Comparison of ENCODE assay signal across 14 cellular contexts in genomic region chr16:1870365-1871082, GRCh38. TPM values are rescaled to one million over a fixed set of nuclear protein-coding genes. Genes with fewer than 3 reads are reported as not detected.
DNase-seq lines count a peak whose midpoint lies in the region; ATAC-seq, FAIRE-seq and TF ChIP-seq lines count a peak whose summit lies in the region.
"Had no signal": no experiment of that assay in that cellular context is flagged by ENCODE, and none has a peak within 500 bp of the region (broad histone marks: within the 10 kb centered on the region; RNA-seq: fewer than 3 reads in every experiment).

No MANE protein-coding gene starts in this region.

- TF ChIP-seq POLR2A in GM12892 (IDR thresholded peaks at IDR 0.05; ENCODE audit: low read depth, low read length), result no peak

- TF ChIP-seq CTCF in foreskin keratinocyte (conservative IDR thresholded peaks at IDR 0.05) (no peak), D721Med (IDR thresholded peaks at IDR 0.05; ENCODE audit: insufficient read depth, missing control alignments) (no peak)

- ATAC-seq in SK-N-SH treated with all-trans-retinoic acid at 6 μM for 48 hours, result peak; percentile 54
- ATAC-seq in foreskin keratinocyte, result peak; percentile 51

- H3K4me1 ChIP-seq in foreskin keratinocyte, result no peaks in the 10 kb centered on the region
- H3K4me1 ChIP-seq: adrenal gland had no signal

- FAIRE-seq in D721Med (lab: Jason Lieb, UNC), result no peak
- FAIRE-seq in GM12892 (lab: Jason Lieb, UNC), result no peak
- FAIRE-seq: A204.1 had no signal

- H3K27me3 ChIP-seq in foreskin keratinocyte, result peaks cover 18% of the 10 kb centered on the region

- H3K27ac ChIP-seq in foreskin keratinocyte, result no peak overlapping the region
- H3K27ac ChIP-seq: adrenal gland had no signal

- peak; percentile 26 for DNase-seq in NCI-H510A treated with DMSO at 0.1 percent for 48 hours (lab: John Stamatoyannopoulos, UW)
- no peak for DNase-seq in NCI-H510A (lab: John Stamatoyannopoulos, UW)
- DNase-seq in foreskin keratinocyte, result peak; percentile 74 to 77
- DNase-seq in D721Med (ENCODE audit: insufficient read length, low spot score), result no peak
- no peak for DNase-seq in cerebellar nuclear complex (lab: John Stamatoyannopoulos, UW)
- DNase-seq in activated CD4-positive, alpha-beta T cell treated with anti-CD3 and anti-CD28 coated beads, Interleukin-2, amount 50 U/mL, for 4 hours, result no peak
- no peak for DNase-seq in GM12892 (ENCODE audit: insufficient read length)
- DNase-seq: activated CD4-positive, alpha-beta T cell treated with anti-CD3 and anti-CD28 coated beads, Interleukin-2, amount 50 U/mL, for 1 hour; foreskin melanocyte; MV-4-11 had no signal

TF ChIP-seq in SK-N-SH treated with all-trans-retinoic acid at 6 μM for 48 hours, 23 proteins besides CTCF, POLR2A, EP300 and RAD21:
- TF ChIP-seq SNAI2 (CRISPR knock-in tag; IDR thresholded peaks at IDR 0.05) (no peak), ZNF70 (CRISPR knock-in tag; IDR thresholded peaks at IDR 0.05) (no peak), TOX (CRISPR knock-in tag; IDR thresholded peaks at IDR 0.05; ENCODE audit: borderline replicate concordance) (no peak), BACH2 (CRISPR knock-in tag; IDR thresholded peaks at IDR 0.05; ENCODE audit: borderline replicate concordance) (no peak), TCF4 (CRISPR knock-in tag; IDR thresholded peaks at IDR 0.05; ENCODE audit: borderline replicate concordance) (no peak), ZNF8 (CRISPR knock-in tag; IDR thresholded peaks at IDR 0.05) (no peak), ZFP3 (CRISPR knock-in tag; IDR thresholded peaks at IDR 0.05) (no peak), ZNF565 (CRISPR knock-in tag; conservative IDR thresholded peaks at IDR 0.05; ENCODE audit: low read depth) (no peak), GLIS3 (CRISPR knock-in tag; IDR thresholded peaks at IDR 0.05) (no peak), ARNTL (CRISPR knock-in tag; IDR thresholded peaks at IDR 0.05; ENCODE audit: borderline replicate concordance, low read depth) (no peak), OSR1 (CRISPR knock-in tag; IDR thresholded peaks at IDR 0.05) (no peak), ESRRG (CRISPR knock-in tag; IDR thresholded peaks at IDR 0.05) (no peak), TSHZ2 (CRISPR knock-in tag; IDR thresholded peaks at IDR 0.05) (no peak), CREB5 (CRISPR knock-in tag; IDR thresholded peaks at IDR 0.05; ENCODE audit: low read depth) (no peak), PPARA (CRISPR knock-in tag; IDR thresholded peaks at IDR 0.05; ENCODE audit: borderline replicate concordance) (no peak), POU6F1 (CRISPR knock-in tag; IDR thresholded peaks at IDR 0.05; ENCODE audit: borderline replicate concordance, low read depth) (no peak), RARB (CRISPR knock-in tag; IDR thresholded peaks at IDR 0.05) (no peak), ISL1 (CRISPR knock-in tag; IDR thresholded peaks at IDR 0.05) (no peak)

RNA-seq across cellular contexts. Expression of gene MEIOB, which starts 1.4 kb away (rescaled TPM):
- 0.21 and 0.61 TPM in 2 replicates for total RNA-seq in foreskin keratinocyte
- polyA plus RNA-seq in foreskin keratinocyte, result 0.11 and 0.17 TPM in 2 replicates
- polyA plus RNA-seq in GM12892 (2012; ENCODE audit: missing spikeins), result 0.32 TPM
- polyA plus RNA-seq: adrenal gland had no signal

RNA-seq across cellular contexts. Expression of gene FAHD1, which starts 43.5 kb away (rescaled TPM):
- 29.5 and 33.7 TPM in 2 replicates for total RNA-seq in foreskin keratinocyte
- polyA plus RNA-seq in foreskin keratinocyte, result 18.1 and 26.5 TPM in 2 replicates
- polyA plus RNA-seq in GM12892 (2012; ENCODE audit: missing spikeins), result 8.6 TPM

RNA-seq across cellular contexts. Expression of gene HAGH, which starts 43.9 kb away (rescaled TPM):
- total RNA-seq in foreskin keratinocyte, result 24.3 and 28.5 TPM in 2 replicates
- polyA plus RNA-seq in foreskin keratinocyte, result 36.7 and 37.4 TPM in 2 replicates
- 13.9 TPM for polyA plus RNA-seq in GM12892 (2012; ENCODE audit: missing spikeins)

RNA-seq across cellular contexts. Expression of gene HS3ST6, which starts 47.7 kb away (rescaled TPM):
- total RNA-seq in foreskin keratinocyte, result not detected in 2 replicates
- polyA plus RNA-seq in foreskin keratinocyte, result 0.03 TPM in 1 of 2 replicates, not detected in the other
- polyA plus RNA-seq in GM12892 (2012; ENCODE audit: missing spikeins), result not detected
- total RNA-seq: adrenal gland, temporal lobe had no signal

Comparison
In these comparisons a context has a peak if more than half of its experiments do, and no peak if none do; other contexts are left out.
1. DNase-seq: peak in NCI-H510A treated with DMSO at 0.1 percent for 48 hours (single experiment) and foreskin keratinocyte (2 of 2); none in NCI-H510A (single experiment), D721Med (single experiment), cerebellar nuclear complex (0 of 2), activated CD4-positive, alpha-beta T cell treated with anti-CD3 and anti-CD28 coated beads, Interleukin-2, amount 50 U/mL, for 4 hours (0 of 2) and GM12892 (single experiment).